Comparison of ENCODE assay signal across 2 cellular contexts in genomic region chr11:110818032-110818687, GRCh38.
TF ChIP-seq lines count a peak whose summit lies in the region.

No MANE protein-coding gene starts in this region.

TF ChIP-seq in SK-N-SH treated with all-trans-retinoic acid at 6 μM for 48 hours, 23 proteins besides CTCF, POLR2A, EP300 and RAD21 (continued from another document):
- no peak for TF ChIP-seq PPARA (CRISPR knock-in tag; IDR thresholded peaks at IDR 0.05; ENCODE audit: borderline replicate concordance)
- TF ChIP-seq OSR1 (CRISPR knock-in tag; IDR thresholded peaks at IDR 0.05) = no peak
- TF ChIP-seq ESRRG (CRISPR knock-in tag; IDR thresholded peaks at IDR 0.05) = no peak

TF ChIP-seq in K562, 482 proteins besides CTCF, POLR2A, EP300 and RAD21 (continued from another document):
- TF ChIP-seq RERE (CRISPR knock-in tag; IDR thresholded peaks at IDR 0.05; ENCODE audit: borderline replicate concordance) (no peak), ZNF316 (IDR thresholded peaks at IDR 0.05) (no peak)
TF ChIP-seq in K562: peak in this region for 3.
